8 cellular contexts compared by ENCODE assay signal in the genomic region with DNA sequence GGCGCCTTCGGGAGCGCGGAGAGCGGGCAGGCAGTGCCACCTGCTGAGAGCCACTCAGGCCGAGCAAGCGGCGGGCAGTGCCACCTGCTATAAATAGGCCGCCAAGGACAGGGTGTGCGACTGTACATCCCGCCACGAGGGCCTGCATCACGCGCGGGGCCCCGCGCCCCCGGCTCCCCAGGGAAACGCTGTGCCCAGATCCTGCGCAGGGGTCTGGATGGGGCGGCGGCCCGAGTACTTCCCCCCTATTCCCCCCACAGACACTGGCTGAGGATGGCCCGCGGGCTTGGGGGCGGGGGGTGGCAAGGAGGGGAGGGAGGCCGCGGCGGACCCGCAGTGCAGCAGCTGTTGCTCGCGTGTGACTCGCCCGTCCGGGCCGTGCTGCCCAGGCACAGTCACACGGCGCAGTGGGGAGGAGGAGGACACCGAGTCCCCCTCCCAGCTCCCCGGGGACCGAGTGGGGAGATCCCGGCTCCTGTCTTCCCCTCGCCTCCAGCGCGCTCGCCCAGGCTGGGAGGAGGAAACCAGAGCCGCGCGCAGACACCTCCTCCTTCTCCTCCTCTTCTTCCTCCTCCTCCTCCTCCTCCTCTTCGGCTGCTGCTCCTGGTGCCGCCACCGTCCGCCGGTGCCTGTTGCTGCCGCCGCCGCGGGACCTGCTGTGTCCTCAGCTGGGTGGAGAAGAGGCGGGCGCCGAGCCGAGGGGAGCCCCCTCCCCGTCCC. TPM values are rescaled to one million over a fixed set of nuclear protein-coding genes. Genes with fewer than 3 reads are reported as not detected.
DNase-seq lines count a peak whose midpoint lies in the region; ATAC-seq and TF ChIP-seq lines count a peak whose summit lies in the region.

A gene with protein sequence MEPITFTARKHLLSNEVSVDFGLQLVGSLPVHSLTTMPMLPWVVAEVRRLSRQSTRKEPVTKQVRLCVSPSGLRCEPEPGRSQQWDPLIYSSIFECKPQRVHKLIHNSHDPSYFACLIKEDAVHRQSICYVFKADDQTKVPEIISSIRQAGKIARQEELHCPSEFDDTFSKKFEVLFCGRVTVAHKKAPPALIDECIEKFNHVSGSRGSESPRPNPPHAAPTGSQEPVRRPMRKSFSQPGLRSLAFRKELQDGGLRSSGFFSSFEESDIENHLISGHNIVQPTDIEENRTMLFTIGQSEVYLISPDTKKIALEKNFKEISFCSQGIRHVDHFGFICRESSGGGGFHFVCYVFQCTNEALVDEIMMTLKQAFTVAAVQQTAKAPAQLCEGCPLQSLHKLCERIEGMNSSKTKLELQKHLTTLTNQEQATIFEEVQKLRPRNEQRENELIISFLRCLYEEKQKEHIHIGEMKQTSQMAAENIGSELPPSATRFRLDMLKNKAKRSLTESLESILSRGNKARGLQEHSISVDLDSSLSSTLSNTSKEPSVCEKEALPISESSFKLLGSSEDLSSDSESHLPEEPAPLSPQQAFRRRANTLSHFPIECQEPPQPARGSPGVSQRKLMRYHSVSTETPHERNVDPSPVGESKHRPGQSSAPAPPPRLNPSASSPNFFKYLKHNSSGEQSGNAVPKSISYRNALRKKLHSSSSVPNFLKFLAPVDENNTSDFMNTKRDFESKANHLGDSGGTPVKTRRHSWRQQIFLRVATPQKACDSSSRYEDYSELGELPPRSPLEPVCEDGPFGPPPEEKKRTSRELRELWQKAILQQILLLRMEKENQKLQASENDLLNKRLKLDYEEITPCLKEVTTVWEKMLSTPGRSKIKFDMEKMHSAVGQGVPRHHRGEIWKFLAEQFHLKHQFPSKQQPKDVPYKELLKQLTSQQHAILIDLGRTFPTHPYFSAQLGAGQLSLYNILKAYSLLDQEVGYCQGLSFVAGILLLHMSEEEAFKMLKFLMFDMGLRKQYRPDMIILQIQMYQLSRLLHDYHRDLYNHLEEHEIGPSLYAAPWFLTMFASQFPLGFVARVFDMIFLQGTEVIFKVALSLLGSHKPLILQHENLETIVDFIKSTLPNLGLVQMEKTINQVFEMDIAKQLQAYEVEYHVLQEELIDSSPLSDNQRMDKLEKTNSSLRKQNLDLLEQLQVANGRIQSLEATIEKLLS (N-terminal part only) (plus strand): TSS at position 584 of the 720 bp plus-strand sequence. CDS start 11,012 bp downstream, outside the sequence.

- H3K36me3 ChIP-seq in CD4-positive, alpha-beta memory T cell (ENCODE audit: insufficient read depth, low read length), result no peaks in the 10 kb centered on the region
- H3K36me3 ChIP-seq in adrenal gland (replicated peaks in 1 of 2) (no peaks in the 10 kb centered on the region), sigmoid colon (no peaks in the 10 kb centered on the region)

- H3K9me3 ChIP-seq in CD4-positive, alpha-beta memory T cell (ENCODE audit: control insufficient read depth in 1 of 2, low read length in 2 of 2), result no peaks in the 10 kb centered on the region
- H3K9me3 ChIP-seq in adrenal gland (replicated peaks in 1 of 3) (no peaks in the 10 kb centered on the region), sigmoid colon (no peaks in the 10 kb centered on the region)

- CTCF ChIA-PET in CD4-positive, alpha-beta memory T cell (lab: Charles Lee; ENCODE audit: partially characterized antibody), result interaction anchor here (1.0 to 3.5 kb wide), 2 partner anchors 87 to 145 kb away, joined by 5 to 17 read pairs; no protein-coding TSS in a partner anchor

- H3K36me3 Mint-ChIP-seq in CD4-positive, alpha-beta memory T cell, result peaks cover 0 to 7% of the 10 kb centered on the region in 2 donors

- intact Hi-C loops in CD4-positive, alpha-beta memory T cell (cut with micrococcal nuclease), result loop anchor here (1.0 to 5.0 kb wide), 6 partner anchors 64 to 242 kb away; partner anchors contain the start of genes PGM2 and RELL1
- intact Hi-C loops in adrenal gland (cut with DNase I), result no loop called here
- intact Hi-C loops in sigmoid colon (cut with DNase I), result loop anchor here (1.0 to 5.0 kb wide), 4 partner anchors 64 to 134 kb away; partner anchors contain the start of gene PGM2

- peaks cover 27% of the 10 kb centered on the region for H3K4me1 ChIP-seq in CD4-positive, alpha-beta memory T cell (ENCODE audit: insufficient read depth, low read length)
- H3K4me1 ChIP-seq in adrenal gland (replicated peaks in 1 of 2) (peaks cover 0 to 7% of the 10 kb centered on the region in 2 donors), sigmoid colon (peaks cover 0 to 65% (median 50%) of the 10 kb centered on the region in 4 donors)

- WGBS in adrenal gland, 4 donors, result 0 to 5% (median 1%) methylated on average over 4 to 63 of the region's 63 CpGs
- 1% methylated on average over 63 of the region's 63 CpGs for WGBS in sigmoid colon, 2 donors

- DNase-seq in CD4-positive, alpha-beta memory T cell, result peak; percentile 14 to 66 (median 26)
- peak; percentile 63 for DNase-seq in HK-2 (ENCODE audit: unreplicated experiment)
- peak; percentile 54 for DNase-seq in SKM-1 treated with dmso at 0.1 percent for 144 hours (lab: John Stamatoyannopoulos, UW; ENCODE audit: unreplicated experiment)
- peak; percentile 40 to 81 (median 66) for DNase-seq in adrenal gland
- DNase-seq in hippocampal formation (lab: John Stamatoyannopoulos, UW), result peak; percentile 33 to 50
- peak; percentile 93 for DNase-seq in sigmoid colon
- no peak for DNase-seq in KG1 (lab: John Stamatoyannopoulos, UW)

- H3K4me1 Mint-ChIP-seq in CD4-positive, alpha-beta memory T cell, result peaks cover 16 to 39% (median 33%) of the 10 kb centered on the region in 4 donors

- TF ChIP-seq EP300 in sigmoid colon (IDR thresholded peaks at IDR 0.05), result peak in 1 of 4 donors; percentile 34

- H3K4me3 Mint-ChIP-seq in CD4-positive, alpha-beta memory T cell, result peak within 1 kb of the TSS; percentile 93 to 99 (median 97)

- no peaks in the 10 kb centered on the region for H3K9me3 Mint-ChIP-seq in CD4-positive, alpha-beta memory T cell

- H3K4me3 ChIP-seq in CD4-positive, alpha-beta memory T cell (ENCODE audit: low read length in 2 of 2), result peak within 1 kb of the TSS; percentile 69 to 85
- peak within 1 kb of the TSS in 3 of 4 donors; percentile 41 to 66 (median 66) for H3K4me3 ChIP-seq in adrenal gland
- H3K4me3 ChIP-seq in sigmoid colon, result peak within 1 kb of the TSS; percentile 75 to 97 (median 87)

- no peaks in the 10 kb centered on the region for H3K27me3 Mint-ChIP-seq in CD4-positive, alpha-beta memory T cell

- peak within 1 kb of the TSS; percentile 90 to 98 (median 96) for H3K27ac Mint-ChIP-seq in CD4-positive, alpha-beta memory T cell

- peak within 1 kb of the TSS; percentile 61 for H3K27ac ChIP-seq in CD4-positive, alpha-beta memory T cell (ENCODE audit: low read depth, low read length)
- H3K27ac ChIP-seq in adrenal gland, result peak within 1 kb of the TSS in 4 of 5 donors; percentile 15 to 71 (median 55)
- peak within 1 kb of the TSS; percentile 88 to 98 (median 94) for H3K27ac ChIP-seq in sigmoid colon

- H3K27me3 ChIP-seq in CD4-positive, alpha-beta memory T cell (ENCODE audit: insufficient read depth, low read length), result no peaks in the 10 kb centered on the region
- H3K27me3 ChIP-seq in adrenal gland (no peaks in the 10 kb centered on the region), sigmoid colon (no peaks in the 10 kb centered on the region)

- peak; percentile 33 for ATAC-seq in GM19455 (IDR thresholded peaks at IDR 0.05; ENCODE audit: unreplicated experiment)

- TF ChIP-seq POLR2A in adrenal gland (IDR thresholded peaks at IDR 0.05) (no peak), sigmoid colon (IDR thresholded peaks at IDR 0.05) (peak; percentile 31 to 50)

- peak in 1 of 6 experiments; percentile 22 for TF ChIP-seq CTCF in adrenal gland (IDR thresholded peaks at IDR 0.05)
- peak in 1 of 4 experiments; percentile 39 for TF ChIP-seq CTCF in sigmoid colon (IDR thresholded peaks at IDR 0.05)

- POLR2A ChIA-PET in CD4-positive, alpha-beta memory T cell (lab: Charles Lee; ENCODE audit: partially characterized antibody), result interaction anchor here (1.0 to 4.4 kb wide), 6 partner anchors 48 to 145 kb away, joined by 3 to 39 read pairs (median 4); partner anchors contain the start of gene PGM2

RNA-seq across cellular contexts. Expression of the gene that starts here (rescaled TPM):
- 10 to 100 TPM; 44.8 to 46.7 TPM for total RNA-seq in CD4-positive, alpha-beta memory T cell
- 10 to 100 TPM; 15.3 to 23.7 TPM for polyA plus RNA-seq in CD4-positive, alpha-beta memory T cell
- total RNA-seq in adrenal gland (10 to 100 TPM; 16.3 to 77.3 (median 27.7) TPM), sigmoid colon (100 to 1,000 TPM; 253 to 450 (median 404) TPM)
- polyA plus RNA-seq in adrenal gland (10 to 100 TPM; 17.8 to 25.8 (median 23.1) TPM), sigmoid colon (10 to 100 TPM; 31.2 to 56.7 (median 40.0) TPM)

Comparison
In these comparisons a context has a peak if more than half of its experiments do, and no peak if none do; other contexts are left out.
1. POLR2A ChIP-seq: peak in sigmoid colon (2 of 2); none in adrenal gland (0 of 2).
2. intact Hi-C loops: an anchor here in CD4-positive, alpha-beta memory T cell (1.0 to 5.0 kb wide) and sigmoid colon (1.0 to 5.0 kb wide); none called in adrenal gland.
3. Peak in every context shown above with its lines, with median percentiles within 50 percentile points of each other: H3K27ac ChIP-seq and H3K4me3 ChIP-seq.